In the genomic region with DNA sequence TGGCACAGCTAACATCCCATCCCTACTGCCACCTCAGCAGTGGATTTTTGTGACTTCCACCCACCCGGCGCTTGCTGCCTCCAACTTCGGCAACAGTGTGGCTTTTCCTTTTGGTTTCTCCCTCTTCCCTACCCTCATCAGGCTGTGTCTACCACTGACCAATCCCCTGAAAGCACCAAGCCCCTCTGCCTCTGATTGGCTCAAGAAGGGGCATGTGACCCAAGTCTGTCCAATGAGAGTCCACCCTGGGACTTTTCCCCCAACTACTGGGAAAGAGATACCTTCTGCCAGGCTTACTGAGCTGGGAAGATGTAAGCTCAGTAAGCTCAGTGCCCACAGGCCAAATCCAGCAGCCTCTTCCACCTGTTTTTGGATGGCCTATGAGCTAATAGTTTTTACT, we compare ENCODE assay signal across 17 cellular contexts. TPM values are rescaled to one million over a fixed set of nuclear protein-coding genes. Genes with fewer than 3 reads are reported as not detected.
DNase-seq lines count a peak whose midpoint lies in the region; ATAC-seq and TF ChIP-seq lines count a peak whose summit lies in the region.
"Had no signal": no experiment of that assay in that cellular context is flagged by ENCODE, and none has a peak within 500 bp of the region (broad histone marks: within the 10 kb centered on the region; RNA-seq: fewer than 3 reads in every experiment).

No MANE protein-coding gene starts in this region.

- TF ChIP-seq CTCF in mucosa of descending colon (IDR thresholded peaks at IDR 0.05): no peak
- TF ChIP-seq CTCF in GM10248 (IDR thresholded peaks at IDR 0.05; ENCODE audit: control extremely low read depth, extremely low read depth, low read depth, missing control alignments): no peak

- H3K4me3 ChIP-seq in mucosa of descending colon: no peak overlapping the region
- H3K4me3 ChIP-seq: adrenal gland, coronary artery, transverse colon had no signal

- peaks cover 6% of the 10 kb centered on the region for H3K36me3 ChIP-seq in mucosa of descending colon (ENCODE audit: low read depth)

- DNase-seq in DMS 273 (lab: John Stamatoyannopoulos, UW; ENCODE audit: unreplicated experiment) (peak; percentile 56), DMS 273 treated with DMSO at 0.1 percent for 48 hours (lab: John Stamatoyannopoulos, UW) (no peak), M059J (ENCODE audit: low read depth) (peak; percentile 18), amniotic epithelial cell (ENCODE audit: low read depth) (peak; percentile 19), mucosa of descending colon (no peak), NCI-H146 treated with DMSO at 0.1 percent for 48 hours (lab: John Stamatoyannopoulos, UW; ENCODE audit: unreplicated experiment) (no peak), GM10248 (ENCODE audit: extremely low spot score) (no peak)
- DNase-seq in stimulated activated CD4-positive, alpha-beta T cell treated with anti-CD3 and anti-CD28 coated beads, Interleukin-15, amount 100 ng/mL, for 24 hours: no peak
- DNase-seq: activated CD4-positive, CD25-positive, alpha-beta regulatory T cell; adrenal gland; GOT3; NCI-H1048; NCI-H510A treated with DMSO at 0.1 percent for 48 hours; Right ventricle myocardium superior; transverse colon had no signal

- ATAC-seq in mucosa of descending colon: peak; percentile 20

- intact Hi-C loops in mucosa of descending colon (cut with DNase I, micrococcal nuclease): no loop called here

- peaks cover 10% of the 10 kb centered on the region for H3K4me1 ChIP-seq in mucosa of descending colon (ENCODE audit: low read depth)
- H3K4me1 ChIP-seq: parathyroid adenoma had no signal

- CTCF ChIA-PET in GM10248 (lab: Yijun Ruan, JAX): no interaction called here

- no peaks in the 10 kb centered on the region for H3K9me3 ChIP-seq in mucosa of descending colon
- H3K9me3 ChIP-seq: adrenal gland, transverse colon had no signal

- POLR2A ChIA-PET in GM10248 (lab: Yijun Ruan, JAX): no interaction called here

RNA-seq across cellular contexts. Expression of gene SMIM7, which starts 5.8 kb away (rescaled TPM):
- total RNA-seq in M059J (2014; rRNA removed; shearing (Covaris generic)): 135 and 174 TPM in 2 replicates
- 10 to 100 TPM; 61.2 to 88.8 (median 70.1) TPM for total RNA-seq in mucosa of descending colon

RNA-seq across cellular contexts. Expression of gene TMEM38A, which starts 6.8 kb away (rescaled TPM):
- total RNA-seq in M059J (2014; rRNA removed; shearing (Covaris generic)): 3.5 and 8.2 TPM in 2 replicates
- 1 to 10 TPM; 5.6 to 6.0 (median 5.8) TPM for total RNA-seq in mucosa of descending colon

RNA-seq across cellular contexts. Expression of gene MED26, which starts 26.1 kb away (rescaled TPM):
- 4.0 and 9.2 TPM in 2 replicates for total RNA-seq in M059J (2014; rRNA removed; shearing (Covaris generic))
- 10 to 100 TPM; 10.8 to 12.0 (median 11.2) TPM for total RNA-seq in mucosa of descending colon

Comparison
In these comparisons a context has a peak if more than half of its experiments do, and no peak if none do; other contexts are left out.
1. DNase-seq: peak in DMS 273 (single experiment), M059J (single experiment) and amniotic epithelial cell (single experiment); none in DMS 273 treated with DMSO at 0.1 percent for 48 hours (single experiment), mucosa of descending colon (0 of 3), NCI-H146 treated with DMSO at 0.1 percent for 48 hours (single experiment), stimulated activated CD4-positive, alpha-beta T cell treated with anti-CD3 and anti-CD28 coated beads, Interleukin-15, amount 100 ng/mL, for 24 hours (single experiment) and GM10248 (single experiment).